In genomic region chr19:23351806-23352205, GRCh38 we compare ENCODE assay signal across 8 cellular contexts.
"Had no signal": no experiment of that assay in that cellular context is flagged by ENCODE, and none has a peak within 500 bp of the region (broad histone marks: within the 10 kb centered on the region; RNA-seq: fewer than 3 reads in every experiment).

No MANE protein-coding gene starts in this region.

- H3K9ac ChIP-seq: GM23248 had no signal

- DNase-seq: GM23248, GOT3, H7, HFFc6 had no signal

- H3K4me3 ChIP-seq: GM23248, HAP-1 had no signal

- H3K4me1 ChIP-seq: HAP-1 had no signal

- ATAC-seq: HCT116, HepG2 had no signal

- H3K27ac ChIP-seq: GM23248, HL-60 had no signal
